ENCODE assay signal across 24 cellular contexts in genomic region chr11:130854483-130854882, GRCh38.
A peak's percentile ranks its signal among the peaks of the same experiment; 100 is the strongest.
DNase-seq lines count a peak whose midpoint lies in the region; ATAC-seq, FAIRE-seq and TF ChIP-seq lines count a peak whose summit lies in the region.
"Had no signal": no experiment of that assay in that cellular context is flagged by ENCODE, and none has a peak within 500 bp of the region (broad histone marks: within the 10 kb centered on the region; RNA-seq: fewer than 3 reads in every experiment).

No MANE protein-coding gene starts in this region.

- TF ChIP-seq CTCF in natural killer cell (IDR thresholded peaks at IDR 0.05): no peak
- TF ChIP-seq CTCF in stomach (IDR thresholded peaks at IDR 0.05): no peak

- no peak overlapping the region for H3K4me3 Mint-ChIP-seq in natural killer cell
- H3K4me3 Mint-ChIP-seq: central memory CD8-positive, alpha-beta T cell; effector memory CD8-positive, alpha-beta T cell had no signal

- no peaks in the 10 kb centered on the region for H3K36me3 ChIP-seq in stomach

- TF ChIP-seq EP300 in stomach (IDR thresholded peaks at IDR 0.05): no peak

- H3K36me3 Mint-ChIP-seq in natural killer cell: no peaks in the 10 kb centered on the region

- WGBS in stomach, 5 donors: 91 to 96% (median 94%) methylated on average over 4 of the region's 4 CpGs

- H3K27me3 ChIP-seq in stomach: no peaks in the 10 kb centered on the region

- peaks cover 0 to 5% (median 1%) of the 10 kb centered on the region in 4 donors for H3K4me1 ChIP-seq in stomach

- H3K27ac Mint-ChIP-seq in natural killer cell: no peak overlapping the region
- H3K27ac Mint-ChIP-seq: effector memory CD8-positive, alpha-beta T cell had no signal

- H3K27ac ChIP-seq in stomach: no peak overlapping the region

- H3K4me1 Mint-ChIP-seq in natural killer cell: no peaks in the 10 kb centered on the region
- H3K4me1 Mint-ChIP-seq: central memory CD8-positive, alpha-beta T cell had no signal

- intact Hi-C loops in natural killer cell (cut with micrococcal nuclease) (no loop called here), stomach (cut with DNase I; ENCODE audit: low total_unique reads) (no loop called here)

- no peak for FAIRE-seq in GM12891 (lab: Jason Lieb, UNC)
- FAIRE-seq: K562 had no signal

- H3K4me3 ChIP-seq in stomach: no peak overlapping the region
- H3K4me3 ChIP-seq: K562 had no signal

- no peak for DNase-seq in GM12891 (ENCODE audit: insufficient read length, low spot score)
- DNase-seq in activated naive CD4-positive, alpha-beta T cell (lab: John Stamatoyannopoulos, UW): no peak
- DNase-seq in NCI-H2196 treated with DMSO at 0.1 percent for 48 hours (lab: John Stamatoyannopoulos, UW; ENCODE audit: unreplicated experiment): no peak
- no peak for DNase-seq in natural killer cell
- DNase-seq in stomach: no peak
- DNase-seq: activated CD4-positive, alpha-beta T cell treated with anti-CD3 and anti-CD28 coated beads for 48 hours; DMS153; effector memory CD8-positive, alpha-beta T cell; glutamatergic neuron; left ventricle myocardium superior; NCI-H2029; NCI-H524 treated with DMSO at 0.1 percent for 48 hours; nucleus accumbens; OCI-M1; SHP77; stimulated activated CD4-positive, alpha-beta T cell treated with anti-CD3 and anti-CD28 coated beads, Interleukin-12 subunit alpha, Interleukin-12 subunit beta, amount 100 ng/mL, for 4 hours; stimulated activated naive CD4-positive, alpha-beta T cell; trophoblast cell had no signal

- H3K9me3 ChIP-seq in stomach: no peaks in the 10 kb centered on the region

- no peaks in the 10 kb centered on the region for H3K9me3 Mint-ChIP-seq in natural killer cell
- H3K9me3 Mint-ChIP-seq: central memory CD8-positive, alpha-beta T cell; effector memory CD8-positive, alpha-beta T cell had no signal

- no peak for TF ChIP-seq POLR2A in GM12891 (IDR thresholded peaks at IDR 0.05; ENCODE audit: low read depth, low read length)
- no peak for TF ChIP-seq POLR2A in stomach (IDR thresholded peaks at IDR 0.05)

- ATAC-seq in GM19395 (IDR thresholded peaks at IDR 0.05; ENCODE audit: unreplicated experiment): peak; percentile 87
- ATAC-seq in HG02642 (IDR thresholded peaks at IDR 0.05; ENCODE audit: poor library complexity, unreplicated experiment): peak; percentile 65
- peak; percentile 61 for ATAC-seq in HG03571 (IDR thresholded peaks at IDR 0.05; ENCODE audit: unreplicated experiment)
- no peak for ATAC-seq in natural killer cell
- ATAC-seq: effector memory CD8-positive, alpha-beta T cell; HCT116; K562; left ventricle myocardium superior had no signal

- peaks cover 23 to 29% of the 10 kb centered on the region in 2 donors for H3K27me3 Mint-ChIP-seq in natural killer cell (ENCODE audit: low read depth in 2 of 2)

TF ChIP-seq in GM12891, 5 proteins besides CTCF, POLR2A, EP300 and RAD21:
- TF ChIP-seq SPI1 (IDR thresholded peaks at IDR 0.05; ENCODE audit: low read depth, low read length) (peak; percentile 90), POU2F2 (IDR thresholded peaks at IDR 0.05; ENCODE audit: low read depth, low read length) (no peak), PAX5 (IDR thresholded peaks at IDR 0.05; ENCODE audit: insufficient read depth, low read length, severe bottlenecking) (peak; percentile 96)

Comparison
In these comparisons a context has a peak if more than half of its experiments do, and no peak if none do; other contexts are left out.
1. ATAC-seq: peak in GM19395 (single experiment), HG02642 (single experiment) and HG03571 (single experiment); none in natural killer cell (0 of 3).